ENCODE assay signal across 12 cellular contexts in the genomic region with DNA sequence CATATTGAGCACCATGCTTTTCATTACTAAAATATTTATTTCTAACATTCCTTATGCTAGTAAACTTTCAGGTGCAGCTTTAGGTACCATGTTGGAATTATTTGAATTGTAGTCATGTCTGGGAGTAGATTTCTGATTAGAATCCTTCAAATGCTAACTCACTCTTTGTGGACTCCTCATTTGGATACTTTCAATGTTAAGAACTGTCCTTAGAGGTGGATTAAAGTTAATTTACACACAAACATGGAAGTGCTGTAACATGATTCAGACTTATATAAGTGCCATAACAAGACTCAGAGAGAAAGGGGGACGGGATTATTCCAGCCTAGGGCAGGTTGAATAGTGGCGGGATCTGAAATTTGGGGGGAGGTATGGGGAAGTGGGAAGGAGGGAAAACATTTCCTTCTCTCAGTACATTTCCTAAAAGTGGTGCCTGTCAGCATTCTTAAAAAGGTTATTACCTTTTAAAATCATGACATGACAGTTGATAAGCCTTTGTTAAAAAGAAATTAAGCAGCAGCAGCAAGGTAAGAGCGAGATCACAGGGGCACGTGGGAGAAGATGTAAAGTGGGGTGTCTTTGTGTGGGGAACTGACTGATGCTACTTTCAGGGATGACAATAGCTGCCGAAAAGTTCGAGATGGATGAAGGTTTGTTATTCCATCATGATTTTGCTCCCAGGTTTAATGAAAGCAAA. TPM values are rescaled to one million over a fixed set of nuclear protein-coding genes. Genes with fewer than 3 reads are reported as not detected.
DNase-seq lines count a peak whose midpoint lies in the region; ATAC-seq and TF ChIP-seq lines count a peak whose summit lies in the region.
"Had no signal": no experiment of that assay in that cellular context is flagged by ENCODE, and none has a peak within 500 bp of the region (broad histone marks: within the 10 kb centered on the region; RNA-seq: fewer than 3 reads in every experiment).

No MANE protein-coding gene starts in this region.

- H3K4me3 ChIP-seq in Panc1 (ENCODE audit: low read depth in 2 of 2, low read length in 2 of 2) (no peak overlapping the region), esophagus muscularis mucosa (no peak overlapping the region)
- H3K4me3 ChIP-seq: thoracic aorta had no signal

- ATAC-seq in Panc1, result peak; percentile 79
- ATAC-seq in GM18870 (IDR thresholded peaks at IDR 0.05; ENCODE audit: unreplicated experiment), result no peak
- no peak for ATAC-seq in GM21360 (IDR thresholded peaks at IDR 0.05; ENCODE audit: unreplicated experiment)

- BruUV-seq in Panc1 (replicated peaks; lab: Mats Ljungman, UMichigan), result no TSS peak

- CTCF ChIA-PET in Panc1 (lab: Charles Lee), result interaction anchor here (1.0 to 1.5 kb wide), 2 partner anchors 10 to 12 kb away, joined by 4 to 8 read pairs; no protein-coding TSS in a partner anchor

- peak; percentile 10 for DNase-seq in stimulated activated naive CD4-positive, alpha-beta T cell treated with Interleukin-2 at 50 U/mL for 16 hours (lab: John Stamatoyannopoulos, UW)
- DNase-seq in stimulated activated naive CD4-positive, alpha-beta T cell (lab: John Stamatoyannopoulos, UW), result no peak
- DNase-seq in Panc1 (ENCODE audit: low read depth, low spot score) (no peak), esophagus muscularis mucosa (ENCODE audit: extremely low spot score) (peak; percentile 85), cerebellar nuclear complex (lab: John Stamatoyannopoulos, UW) (no peak), SW480 (ENCODE audit: low spot score) (no peak)
- DNase-seq: C1 segment of cervical spinal cord; NCI-H510A; stimulated activated CD4-positive, alpha-beta T cell treated with anti-CD3 and anti-CD28 coated beads, Interleukin-2, amount 100 ng/mL, for 48 hours had no signal

- H3K4me1 ChIP-seq in Panc1 (ENCODE audit: control insufficient read depth, insufficient read depth, low read length) (peaks cover 20% of the 10 kb centered on the region), esophagus muscularis mucosa (peaks cover 0 to 14% (median 0%) of the 10 kb centered on the region in 4 donors)

- intact Hi-C loops in Panc1 (cut with micrococcal nuclease; ENCODE audit: unreplicated experiment) (no loop called here), esophagus muscularis mucosa (cut with DNase I) (no loop called here)

- H3K36me3 ChIP-seq in Panc1 (ENCODE audit: control insufficient read depth, insufficient read depth, low read length) (no peaks in the 10 kb centered on the region), esophagus muscularis mucosa (no peaks in the 10 kb centered on the region)
- H3K36me3 ChIP-seq: thoracic aorta had no signal

- TF ChIP-seq CTCF in Panc1 (IDR thresholded peaks at IDR 0.05), result no peak
- no peak for TF ChIP-seq CTCF in esophagus muscularis mucosa (IDR thresholded peaks at IDR 0.05)

- no peak for TF ChIP-seq EP300 in esophagus muscularis mucosa (IDR thresholded peaks at IDR 0.05)

- TF ChIP-seq POLR2A in esophagus muscularis mucosa (IDR thresholded peaks at IDR 0.05; ENCODE audit: low read depth), result no peak

- H3K27me3 ChIP-seq in Panc1 (ENCODE audit: control insufficient read depth, insufficient read depth, low read length) (no peaks in the 10 kb centered on the region), esophagus muscularis mucosa (no peaks in the 10 kb centered on the region)

- H3K9me3 ChIP-seq in Panc1 (ENCODE audit: control insufficient read depth, insufficient read depth, low read depth, low read length), result no peaks in the 10 kb centered on the region
- H3K9me3 ChIP-seq in esophagus muscularis mucosa, result no peaks in the 10 kb centered on the region
- H3K9me3 ChIP-seq: thoracic aorta had no signal

- 90% methylated on average over 6 of the region's 6 CpGs for WGBS in esophagus muscularis mucosa

- in situ Hi-C loops in Panc1 (cut with HindIII; ENCODE audit: low pct_unique_long_range_greater_than_20kb, low sequenced_read_pairs), result no loop called here

- POLR2A ChIA-PET in Panc1 (lab: Charles Lee), result no interaction called here

- H3K27ac ChIP-seq in Panc1 (ENCODE audit: low read length) (peak overlapping the region; percentile 65), esophagus muscularis mucosa (replicated peaks in 1 of 4) (no peak overlapping the region)
- H3K27ac ChIP-seq: thoracic aorta had no signal

RNA-seq across cellular contexts. Expression of a gene that starts 44.4 kb away (rescaled TPM):
- 2.3 TPM for total RNA-seq in Panc1 (2021; ENCODE audit: unreplicated experiment)
- 2.4 TPM for polyA plus RNA-seq in Panc1 (2012; ENCODE audit: insufficient read length)
- 1 to 10 TPM in 2 of 4 donors, under 1 TPM in 2; 0.83 to 1.6 (median 1.2) TPM for total RNA-seq in esophagus muscularis mucosa

Comparison
In these comparisons a context has a peak if more than half of its experiments do, and no peak if none do; other contexts are left out.
1. DNase-seq: peak in stimulated activated naive CD4-positive, alpha-beta T cell treated with Interleukin-2 at 50 U/mL for 16 hours (single experiment) and esophagus muscularis mucosa (single experiment); none in stimulated activated naive CD4-positive, alpha-beta T cell (0 of 6), Panc1 (single experiment), cerebellar nuclear complex (0 of 2) and SW480 (single experiment).